16 cellular contexts compared by ENCODE assay signal in the genomic region with DNA sequence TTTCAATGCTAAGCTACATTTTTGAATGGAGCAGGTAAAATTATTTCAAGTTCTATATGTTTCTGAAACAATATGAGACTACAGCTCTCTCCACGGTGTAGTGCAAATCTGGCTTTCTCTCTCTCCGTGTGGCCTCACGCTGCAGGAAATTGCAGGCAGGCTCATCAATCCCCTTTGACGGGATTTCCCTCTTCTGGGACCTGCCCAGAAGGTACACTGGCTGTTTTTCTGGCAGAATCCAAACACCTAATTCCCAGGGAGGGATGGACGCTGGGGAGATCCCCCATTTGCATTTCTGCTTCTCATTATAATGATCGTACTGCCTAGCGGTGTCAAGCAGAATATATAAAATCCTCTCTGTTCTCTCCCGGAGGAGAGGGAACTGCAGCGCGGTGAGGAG.
DNase-seq lines count a peak whose midpoint lies in the region; TF ChIP-seq lines count a peak whose summit lies in the region.
"Had no signal": no experiment of that assay in that cellular context is flagged by ENCODE, and none has a peak within 500 bp of the region (broad histone marks: within the 10 kb centered on the region; RNA-seq: fewer than 3 reads in every experiment).

No MANE protein-coding gene starts in this region.

- no peak overlapping the region for H2BK5ac ChIP-seq in neuronal stem cell (ENCODE audit: low read length)

- H2BK15ac ChIP-seq in neuronal stem cell (ENCODE audit: low read length), result no peak overlapping the region

- H4K91ac ChIP-seq in neuronal stem cell (ENCODE audit: low read depth, low read length, poor library complexity), result no peak overlapping the region

- H3K27me3 ChIP-seq in neuronal stem cell (ENCODE audit: control insufficient read depth in 3 of 3, insufficient read depth in 3 of 3, low read depth in 1 of 3, low read length in 3 of 3), result no peaks in the 10 kb centered on the region

- H3K9ac ChIP-seq in neuronal stem cell (ENCODE audit: low read depth, low read length, poor library complexity), result no peak overlapping the region
- H3K9ac ChIP-seq: KMS-11 had no signal

- H3K18ac ChIP-seq in neuronal stem cell (ENCODE audit: low read length), result no peak overlapping the region

- H2AFZ ChIP-seq in neuronal stem cell (ENCODE audit: low read length), result peak overlapping the region; percentile 69

- no CpG with 5 or more reads among the region's 10 CpGs for WGBS in neuronal stem cell (ENCODE audit: extremely low coverage in 2 of 2, insufficient read length in 2 of 2, insufficient replicate concordance in 1 of 2), 2 donors

- no peak overlapping the region for H4K8ac ChIP-seq in neuronal stem cell (ENCODE audit: low read depth, low read length)

- H3K79me1 ChIP-seq in neuronal stem cell (ENCODE audit: low read depth, low read length), result no peaks in the 10 kb centered on the region

- no peak overlapping the region for H3K4me2 ChIP-seq in neuronal stem cell (ENCODE audit: insufficient read depth, low read length, poor library complexity, severe bottlenecking)
- H3K4me2 ChIP-seq: KMS-11 had no signal

- peak overlapping the region; percentile 15 for H3K4me3 ChIP-seq in astrocyte of the spinal cord (ENCODE audit: low read depth, low read length)
- no peak overlapping the region for H3K4me3 ChIP-seq in neuronal stem cell (ENCODE audit: low read length in 2 of 2)

- H3K36me3 ChIP-seq in neuronal stem cell (replicated peaks in 1 of 2; ENCODE audit: control insufficient read depth in 2 of 2, insufficient read depth in 2 of 2, low read length in 2 of 2), result no peaks in the 10 kb centered on the region

- H3K9me3 ChIP-seq in neuronal stem cell (replicated peaks in 1 of 2; ENCODE audit: control insufficient read depth in 2 of 2, insufficient read depth in 1 of 2, low read depth in 1 of 2, low read length in 2 of 2), result no peaks in the 10 kb centered on the region

- H3K23ac ChIP-seq in neuronal stem cell (ENCODE audit: low read depth, low read length, poor library complexity), result no peak overlapping the region

- no peak overlapping the region for H3K27ac ChIP-seq in neuronal stem cell (replicated peaks; ENCODE audit: low read length)
- H3K27ac ChIP-seq: epithelial cell of prostate, KMS-11 had no signal

- no peak overlapping the region for H2AK5ac ChIP-seq in neuronal stem cell (ENCODE audit: low read depth, low read length)

- no peak overlapping the region for H2BK120ac ChIP-seq in neuronal stem cell (ENCODE audit: low read depth, low read length)

- no peak overlapping the region for H3K14ac ChIP-seq in neuronal stem cell (ENCODE audit: low read length)

- H3K4ac ChIP-seq in neuronal stem cell (ENCODE audit: low read length), result no peak overlapping the region

- TF ChIP-seq CTCF in astrocyte of the spinal cord (IDR thresholded peaks at IDR 0.05; ENCODE audit: low read depth, low read length), result no peak

- in situ Hi-C loops in astrocyte of the spinal cord (cut with HindIII; ENCODE audit: low sequenced_read_pairs), result no loop called here

- DNase-seq in COR-L47 (lab: John Stamatoyannopoulos, UW), result peak; percentile 48
- DNase-seq in NCI-H1092 (lab: John Stamatoyannopoulos, UW), result peak; percentile 39
- no peak for DNase-seq in astrocyte of the spinal cord (ENCODE audit: low read depth, low spot score)
- DNase-seq in neuronal stem cell (ENCODE audit: low spot score), result no peak
- DNase-seq in inferior parietal cortex (ENCODE audit: extremely low spot score), result no peak
- no peak for DNase-seq in NCI-H146 treated with DMSO at 0.1 percent for 48 hours (lab: John Stamatoyannopoulos, UW; ENCODE audit: unreplicated experiment)
- no peak for DNase-seq in mesenteric fat pad (ENCODE audit: low spot score)
- DNase-seq in hippocampal formation (lab: John Stamatoyannopoulos, UW), result no peak
- DNase-seq: activated CD4-positive, alpha-beta T cell treated with anti-CD3 and anti-CD28 coated beads for 4 hours; activated naive CD8-positive, alpha-beta T cell treated with anti-CD3 and anti-CD28 coated beads for 36 hours; CD8-positive, alpha-beta memory T cell; foreskin melanocyte; NCI-H1105; stimulated activated CD4-positive, alpha-beta T cell treated with anti-CD3 and anti-CD28 coated beads, Interleukin-12 subunit alpha, Interleukin-12 subunit beta, amount 100 ng/mL, for 4 hours had no signal

- H3K4me1 ChIP-seq in neuronal stem cell (ENCODE audit: control insufficient read depth in 2 of 2, insufficient read depth in 1 of 2, low read depth in 1 of 2, low read length in 2 of 2), result no peaks in the 10 kb centered on the region

- H2BK12ac ChIP-seq in neuronal stem cell (ENCODE audit: low read length), result no peak overlapping the region

Comparison
In these comparisons a context has a peak if more than half of its experiments do, and no peak if none do; other contexts are left out.
1. DNase-seq: peak in COR-L47 (single experiment) and NCI-H1092 (single experiment); none in astrocyte of the spinal cord (single experiment), neuronal stem cell (single experiment), inferior parietal cortex (single experiment), NCI-H146 treated with DMSO at 0.1 percent for 48 hours (single experiment), mesenteric fat pad (single experiment) and hippocampal formation (0 of 2).